ENCODE assay signal across 14 cellular contexts in genomic region chr7:132030161-132030568, GRCh38.
A peak's percentile ranks its signal among the peaks of the same experiment; 100 is the strongest.
DNase-seq lines count a peak whose midpoint lies in the region; TF ChIP-seq lines count a peak whose summit lies in the region.
"Had no signal": no experiment of that assay in that cellular context is flagged by ENCODE, and none has a peak within 500 bp of the region (broad histone marks: within the 10 kb centered on the region; RNA-seq: fewer than 3 reads in every experiment).

No MANE protein-coding gene starts in this region.

- DNase-seq in NCI-H1694 (lab: John Stamatoyannopoulos, UW), result peak; percentile 47
- no peak for DNase-seq in NCI-H1694 treated with DMSO at 0.1 percent for 48 hours (lab: John Stamatoyannopoulos, UW)
- DNase-seq in amygdala (lab: John Stamatoyannopoulos, UW), result peak in 31 of 56 donors; percentile 2 to 65 (median 30)
- DNase-seq in hepatocyte (ENCODE audit: low spot score), result peak; percentile 28
- DNase-seq in spleen, result no peak
- DNase-seq in neuronal stem cell (ENCODE audit: low spot score), result no peak
- no peak for DNase-seq in esophagus squamous epithelium (lab: John Stamatoyannopoulos, UW)
- no peak for DNase-seq in iPS-NIHi11 (ENCODE audit: low spot score)
- DNase-seq: 8988T; activated T-cell treated with anti-CD3 and anti-CD28 coated beads, Interleukin-2, amount 50 U/mL, for 1 hour; brain microvascular endothelial cell; Caco-2; sigmoid colon; upper lobe of left lung had no signal

- H3K9me3 ChIP-seq in hepatocyte (ENCODE audit: low read depth) (no peaks in the 10 kb centered on the region), spleen (no peaks in the 10 kb centered on the region), neuronal stem cell (replicated peaks in 1 of 2; ENCODE audit: control insufficient read depth in 2 of 2, insufficient read depth in 1 of 2, low read depth in 1 of 2, low read length in 2 of 2) (no peaks in the 10 kb centered on the region), esophagus squamous epithelium (no peaks in the 10 kb centered on the region)
- H3K9me3 ChIP-seq: Caco-2, sigmoid colon, upper lobe of left lung had no signal

- H3K9me2 ChIP-seq in hepatocyte (replicated peaks; ENCODE audit: insufficient read depth), result no peaks in the 10 kb centered on the region

- H3K23ac ChIP-seq in neuronal stem cell (ENCODE audit: low read depth, low read length, poor library complexity), result no peak overlapping the region

- H3K4me3 ChIP-seq in hepatocyte, result no peak overlapping the region
- H3K4me3 ChIP-seq in spleen, result no peak overlapping the region
- no peak overlapping the region for H3K4me3 ChIP-seq in neuronal stem cell (ENCODE audit: low read length in 2 of 2)
- no peak overlapping the region for H3K4me3 ChIP-seq in esophagus squamous epithelium
- H3K4me3 ChIP-seq: sigmoid colon, upper lobe of left lung had no signal

- peaks cover 15% of the 10 kb centered on the region for H3K4me1 ChIP-seq in hepatocyte (ENCODE audit: insufficient read depth)
- peaks cover 0 to 22% (median 8%) of the 10 kb centered on the region in 6 donors for H3K4me1 ChIP-seq in spleen
- peaks cover 0 to 6% of the 10 kb centered on the region in 2 donors for H3K4me1 ChIP-seq in neuronal stem cell (ENCODE audit: control insufficient read depth in 2 of 2, insufficient read depth in 1 of 2, low read depth in 1 of 2, low read length in 2 of 2)
- peaks cover 0 to 18% (median 0%) of the 10 kb centered on the region in 3 donors for H3K4me1 ChIP-seq in esophagus squamous epithelium

- no peak overlapping the region for H2BK15ac ChIP-seq in neuronal stem cell (ENCODE audit: low read length)

- TF ChIP-seq CTCF in hepatocyte (IDR thresholded peaks at IDR 0.05; ENCODE audit: poor library complexity) (no peak), spleen (IDR thresholded peaks at IDR 0.05 in 8 of 11, conservative IDR thresholded peaks at IDR 0.05 in 3 of 11) (no peak), esophagus squamous epithelium (IDR thresholded peaks at IDR 0.05) (no peak)

- H3K18ac ChIP-seq in neuronal stem cell (ENCODE audit: low read length), result no peak overlapping the region

- no peak overlapping the region for H2BK12ac ChIP-seq in neuronal stem cell (ENCODE audit: low read length)

- H2AFZ ChIP-seq in hepatocyte (no peak overlapping the region), neuronal stem cell (ENCODE audit: low read length) (no peak overlapping the region)

- no peaks in the 10 kb centered on the region for H4K20me1 ChIP-seq in hepatocyte (ENCODE audit: insufficient read depth, poor library complexity, severe bottlenecking)

- H3K27me3 ChIP-seq in hepatocyte (no peaks in the 10 kb centered on the region), spleen (replicated peaks in 1 of 7) (no peaks in the 10 kb centered on the region), neuronal stem cell (ENCODE audit: control insufficient read depth in 3 of 3, insufficient read depth in 3 of 3, low read depth in 1 of 3, low read length in 3 of 3) (no peaks in the 10 kb centered on the region), esophagus squamous epithelium (peaks cover 0 to 7% (median 0%) of the 10 kb centered on the region in 4 donors)
- H3K27me3 ChIP-seq: brain microvascular endothelial cell, sigmoid colon, upper lobe of left lung had no signal

- H3K4ac ChIP-seq in neuronal stem cell (ENCODE audit: low read length), result no peak overlapping the region

- H3K4me2 ChIP-seq in hepatocyte, result peak overlapping the region; percentile 8
- H3K4me2 ChIP-seq in neuronal stem cell (ENCODE audit: insufficient read depth, low read length, poor library complexity, severe bottlenecking), result no peak overlapping the region

- intact Hi-C loops in spleen (cut with DNase I; ENCODE audit: low total_unique reads) (no loop called here), esophagus squamous epithelium (cut with DNase I) (no loop called here)

- H2BK120ac ChIP-seq in neuronal stem cell (ENCODE audit: low read depth, low read length), result no peak overlapping the region

- TF ChIP-seq POLR2A in spleen (IDR thresholded peaks at IDR 0.05) (no peak), esophagus squamous epithelium (IDR thresholded peaks at IDR 0.05) (no peak)

- H4K8ac ChIP-seq in neuronal stem cell (ENCODE audit: low read depth, low read length), result no peak overlapping the region

- WGBS in hepatocyte (ENCODE audit: low lambda C conversion rate, missing lambda C conversion rate), result 31% methylated on average over 2 of the region's 2 CpGs
- WGBS in spleen, 5 donors, result 40 to 65% (median 52%) methylated on average over 2 of the region's 2 CpGs
- no CpG with 5 or more reads among the region's 2 CpGs for WGBS in neuronal stem cell (ENCODE audit: extremely low coverage in 2 of 2, insufficient read length in 2 of 2, insufficient replicate concordance in 1 of 2), 2 donors
- 18 to 24% methylated on average over 2 of the region's 2 CpGs for WGBS in esophagus squamous epithelium, 2 donors

- H2BK5ac ChIP-seq in neuronal stem cell (ENCODE audit: low read length), result no peak overlapping the region

- H3K36me3 ChIP-seq in hepatocyte (replicated peaks; ENCODE audit: insufficient read depth, low read depth) (no peaks in the 10 kb centered on the region), spleen (no peaks in the 10 kb centered on the region), neuronal stem cell (replicated peaks in 1 of 2; ENCODE audit: control insufficient read depth in 2 of 2, insufficient read depth in 2 of 2, low read length in 2 of 2) (no peaks in the 10 kb centered on the region), esophagus squamous epithelium (no peaks in the 10 kb centered on the region)
- H3K36me3 ChIP-seq: brain microvascular endothelial cell, sigmoid colon, upper lobe of left lung had no signal

- H3K14ac ChIP-seq in neuronal stem cell (ENCODE audit: low read length), result no peak overlapping the region

- H3K79me2 ChIP-seq in hepatocyte, result no peaks in the 10 kb centered on the region

- H4K91ac ChIP-seq in neuronal stem cell (ENCODE audit: low read depth, low read length, poor library complexity), result no peak overlapping the region

- no peak overlapping the region for H2AK5ac ChIP-seq in neuronal stem cell (ENCODE audit: low read depth, low read length)

- no peaks in the 10 kb centered on the region for H3K79me1 ChIP-seq in neuronal stem cell (ENCODE audit: low read depth, low read length)

- H3K9ac ChIP-seq in neuronal stem cell (ENCODE audit: low read depth, low read length, poor library complexity), result no peak overlapping the region

- no peak overlapping the region for H3K27ac ChIP-seq in hepatocyte
- peak overlapping the region in 5 of 8 donors; percentile 41 to 79 (median 57) for H3K27ac ChIP-seq in spleen
- H3K27ac ChIP-seq in neuronal stem cell (replicated peaks; ENCODE audit: low read length), result no peak overlapping the region
- H3K27ac ChIP-seq in esophagus squamous epithelium, result no peak overlapping the region
- H3K27ac ChIP-seq: brain microvascular endothelial cell, upper lobe of left lung had no signal

Comparison
In these comparisons a context has a peak if more than half of its experiments do, and no peak if none do; other contexts are left out.
1. DNase-seq: peak in NCI-H1694 (single experiment), amygdala (31 of 56) and hepatocyte (single experiment); none in NCI-H1694 treated with DMSO at 0.1 percent for 48 hours (single experiment), spleen (single experiment), neuronal stem cell (single experiment), esophagus squamous epithelium (single experiment) and iPS-NIHi11 (single experiment).
2. H3K27ac ChIP-seq: peak in spleen (5 of 8); none in hepatocyte (single experiment), neuronal stem cell (single experiment) and esophagus squamous epithelium (0 of 4).